In the genomic region with DNA sequence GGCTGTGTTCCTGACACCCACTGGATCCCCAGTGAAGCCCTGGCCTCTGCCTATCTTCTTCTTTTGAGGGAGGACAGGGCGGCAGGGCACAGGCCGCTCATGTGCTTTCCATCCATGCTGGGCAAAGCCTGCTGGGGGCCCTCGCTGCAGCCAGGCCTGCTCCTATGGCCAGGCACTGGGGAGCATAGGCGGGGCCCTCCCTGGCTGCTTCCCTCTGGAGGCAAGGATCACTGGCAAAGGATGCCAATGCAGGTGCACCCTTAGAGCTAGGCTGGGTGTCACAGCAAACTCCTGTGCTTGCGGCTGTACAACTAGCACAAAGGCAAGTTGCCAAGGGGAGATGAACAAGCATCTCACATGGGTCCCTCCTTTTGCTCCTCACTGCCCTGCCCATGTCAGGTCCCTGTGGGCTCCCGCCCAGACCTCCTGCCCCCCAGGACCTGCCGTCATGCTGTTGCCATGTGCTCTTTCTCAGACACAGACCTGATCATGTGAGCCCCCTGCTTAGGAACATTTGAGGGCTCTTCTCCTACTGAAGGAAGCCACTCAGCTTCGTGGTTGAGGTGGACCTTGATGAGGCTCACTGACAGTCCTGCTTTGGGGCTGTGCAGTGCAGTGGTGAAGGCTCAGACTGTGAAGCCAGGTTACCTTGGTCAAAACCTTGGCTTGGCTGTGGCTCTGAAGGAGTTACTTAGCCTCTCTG, we compare ENCODE assay signal across 21 cellular contexts.
"Had no signal": no experiment of that assay in that cellular context is flagged by ENCODE, and none has a peak within 500 bp of the region (broad histone marks: within the 10 kb centered on the region; RNA-seq: fewer than 3 reads in every experiment).

No MANE protein-coding gene starts in this region.

- H3K36me3 Mint-ChIP-seq: activated naive CD4-positive, alpha-beta T cell treated with anti-CD3 and anti-CD28 coated beads, Interleukin-2, amount 50 U/mL, for 72 hours; brain had no signal

- H3K4me1 Mint-ChIP-seq: activated CD4-positive, alpha-beta memory T cell treated with anti-CD3 and anti-CD28 coated beads, Interleukin-2, amount 10 ng/mL, durations not matched to agents 7 days and 5 days had no signal

- H3K27ac Mint-ChIP-seq: activated CD4-positive, alpha-beta memory T cell treated with anti-CD3 and anti-CD28 coated beads, Interleukin-2, amount 10 ng/mL, durations not matched to agents 7 days and 5 days; activated T-cell treated with anti-CD3 and anti-CD28 coated beads, Interleukin-2, amount 50 U/mL, for 72 hours; brain; T-helper 17 cell had no signal

- ATAC-seq: activated naive CD4-positive, alpha-beta T cell treated with anti-CD3 and anti-CD28 coated beads, Interleukin-2, amount 50 U/mL, for 72 hours; activated T-cell treated with anti-CD3 and anti-CD28 coated beads, Interleukin-2, amount 50 U/mL, for 72 hours; gastroesophageal sphincter; stimulated activated naive CD8-positive, alpha-beta T cell treated with anti-CD3 and anti-CD28 coated beads, Interleukin-15, Interleukin-2, amounts not matched to agents 100 U/mL and 50 U/mL, for 24 hours; T-helper 17 cell; upper lobe of right lung had no signal

- H3K4me3 ChIP-seq: dorsolateral prefrontal cortex, gastroesophageal sphincter, SK-N-MC, thyroid gland, upper lobe of right lung had no signal

- H3K27ac ChIP-seq: dorsolateral prefrontal cortex, gastroesophageal sphincter, SK-N-MC, thyroid gland, upper lobe of right lung had no signal

- H3K9me3 ChIP-seq: thyroid gland, upper lobe of right lung had no signal

- DNase-seq: activated CD4-positive, alpha-beta memory T cell treated with anti-CD3 and anti-CD28 coated beads, Interleukin-2, amount 10 ng/mL, durations not matched to agents 7 days and 5 days; activated CD4-positive, alpha-beta T cell treated with anti-CD3 and anti-CD28 coated beads for 48 hours; activated CD4-positive, CD25-positive, alpha-beta regulatory T cell; activated gamma-delta T cell treated with Interleukin-2 at 50 U/mL for 16 hours; activated T-cell treated with anti-CD3 and anti-CD28 coated beads, Interleukin-2, amount 50 U/mL, for 72 hours; aorta; hypothalamus; occipital lobe; retina; stimulated activated CD4-positive, alpha-beta T cell treated with anti-CD3 and anti-CD28 coated beads, Interleukin-4, amount 100 ng/mL, for 1 hour; stimulated activated naive CD8-positive, alpha-beta T cell treated with anti-CD3 and anti-CD28 coated beads, Interleukin-15, Interleukin-2, amounts not matched to agents 100 U/mL and 50 U/mL, for 24 hours; substantia nigra; SW 1271; T-helper 17 cell; thyroid gland; upper lobe of right lung had no signal

- H3K36me3 ChIP-seq: gastroesophageal sphincter, thyroid gland, upper lobe of right lung had no signal

- H3K4me3 Mint-ChIP-seq: activated CD4-positive, alpha-beta memory T cell treated with anti-CD3 and anti-CD28 coated beads, Interleukin-2, amount 10 ng/mL, durations not matched to agents 7 days and 5 days; activated T-cell treated with anti-CD3 and anti-CD28 coated beads, Interleukin-2, amount 50 U/mL, for 72 hours; brain; T-helper 17 cell had no signal

- H3K9me3 Mint-ChIP-seq: activated CD4-positive, alpha-beta memory T cell treated with anti-CD3 and anti-CD28 coated beads, Interleukin-2, amount 10 ng/mL, durations not matched to agents 7 days and 5 days; activated naive CD4-positive, alpha-beta T cell treated with anti-CD3 and anti-CD28 coated beads, Interleukin-2, amount 50 U/mL, for 72 hours had no signal

- H3K4me1 ChIP-seq: gastroesophageal sphincter, thyroid gland, upper lobe of right lung had no signal

- H3K27me3 ChIP-seq: thyroid gland had no signal
